Comparison of ENCODE assay signal across 8 cellular contexts in the genomic region with DNA sequence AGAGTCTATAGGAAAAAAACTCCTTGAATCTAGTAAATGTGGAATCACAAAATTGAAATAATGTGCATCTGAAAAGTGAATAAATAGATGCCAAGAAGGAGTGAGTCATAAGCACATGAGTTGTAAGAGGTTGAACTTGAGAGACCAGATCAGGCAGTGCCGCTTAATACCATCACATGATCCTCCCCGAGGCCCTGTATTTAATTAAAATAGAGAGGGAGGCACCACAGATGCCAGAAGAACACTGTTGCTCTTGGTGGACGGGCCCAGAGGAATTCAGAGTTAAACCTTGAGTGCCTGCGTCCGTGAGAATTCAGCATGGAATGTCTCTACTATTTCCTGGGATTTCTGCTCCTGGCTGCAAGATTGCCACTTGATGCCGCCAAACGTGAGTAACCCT. TPM values are rescaled to one million over a fixed set of nuclear protein-coding genes. Genes with fewer than 3 reads are reported as not detected.
DNase-seq lines count a peak whose midpoint lies in the region; ATAC-seq, FAIRE-seq and TF ChIP-seq lines count a peak whose summit lies in the region.

A gene (plus strand): TSS at position 236 of the 400 bp plus-strand sequence. CDS start 83 bp downstream, at position 319.

- 53 to 58% (median 58%) methylated on average over 7 of the region's 7 CpGs for WGBS in small intestine, 3 donors

- peaks cover 0 to 20% of the 10 kb centered on the region in 2 donors for H3K27me3 ChIP-seq in small intestine (ENCODE audit: control insufficient read depth in 2 of 2, insufficient read depth in 2 of 2, low read length in 2 of 2)

- peak within 1 kb of the TSS; percentile 17 for H3K4me3 ChIP-seq in astrocyte of the spinal cord (ENCODE audit: low read depth, low read length)
- peak within 1 kb of the TSS; percentile 17; the same call in 1 of the 2 replicates for H3K4me3 ChIP-seq in iPS-18c (ENCODE audit: insufficient read depth, low read depth, low read length)
- no peak within 1 kb of the TSS for H3K4me3 ChIP-seq in small intestine (ENCODE audit: low read depth in 1 of 2, low read length in 2 of 2)

- peak; percentile 84 for DNase-seq in H4 (ENCODE audit: low spot score)
- DNase-seq in astrocyte of the spinal cord (ENCODE audit: low read depth, low spot score): peak; percentile 52
- DNase-seq in small intestine: no peak
- no peak for DNase-seq in posterior cingulate gyrus
- no peak for DNase-seq in GM19238 (ENCODE audit: insufficient read length, low spot score)

- FAIRE-seq in small intestine (lab: Jason Lieb, UNC): no peak

- no peak for TF ChIP-seq CTCF in astrocyte of the spinal cord (IDR thresholded peaks at IDR 0.05; ENCODE audit: low read depth, low read length)

- H3K9me3 ChIP-seq in iPS-18c (ENCODE audit: control insufficient read depth, insufficient read depth, low read length): no peaks in the 10 kb centered on the region
- H3K9me3 ChIP-seq in small intestine (ENCODE audit: control insufficient read depth, low read depth): no peaks in the 10 kb centered on the region

- H3K36me3 ChIP-seq in small intestine (ENCODE audit: control insufficient read depth in 2 of 2, insufficient read depth in 2 of 2, low read length in 2 of 2): no peaks in the 10 kb centered on the region

- in situ Hi-C loops in astrocyte of the spinal cord (cut with HindIII; ENCODE audit: low sequenced_read_pairs): no loop called here

- intact Hi-C loops in posterior cingulate gyrus (cut with DNase I): no loop called here

- H3K4me1 ChIP-seq in small intestine (ENCODE audit: control insufficient read depth in 2 of 2, insufficient read depth in 1 of 2, low read depth in 1 of 2, low read length in 1 of 2): no peaks in the 10 kb centered on the region

- ATAC-seq in HG03571 (IDR thresholded peaks at IDR 0.05; ENCODE audit: unreplicated experiment) (no peak), HG03280 (IDR thresholded peaks at IDR 0.05; ENCODE audit: unreplicated experiment) (no peak)

- H3K27ac ChIP-seq in small intestine (ENCODE audit: low read depth in 1 of 2, low read length in 1 of 2): peak within 1 kb of the TSS in 1 of 2 donors; percentile 64

RNA-seq across cellular contexts. Expression of the gene that starts here (rescaled TPM):
- total RNA-seq in H4 (2014; rRNA removed; shearing (Covaris generic)): 81.4 and 112 TPM in 2 replicates
- 10 to 100 TPM in 2 of 3 donors, 1 to 10 TPM in 1; 1.6 to 27.0 (median 10.8) TPM for polyA plus RNA-seq in small intestine

Comparison
In these comparisons a context has a peak if more than half of its experiments do, and no peak if none do; other contexts are left out.
1. DNase-seq: peak in H4 (single experiment) and astrocyte of the spinal cord (single experiment); none in small intestine (single experiment), posterior cingulate gyrus (0 of 10) and GM19238 (single experiment).
2. H3K4me3 ChIP-seq: peak in astrocyte of the spinal cord (single experiment) and iPS-18c (single experiment); none in small intestine (0 of 2).